ENCODE assay signal across 24 cellular contexts in genomic region chr11:69994810-69995209, GRCh38.
DNase-seq lines count a peak whose midpoint lies in the region; ATAC-seq and TF ChIP-seq lines count a peak whose summit lies in the region.
"Had no signal": no experiment of that assay in that cellular context is flagged by ENCODE, and none has a peak within 500 bp of the region (broad histone marks: within the 10 kb centered on the region; RNA-seq: fewer than 3 reads in every experiment).

No MANE protein-coding gene starts in this region.

- no peaks in the 10 kb centered on the region for H3K27me3 ChIP-seq in PC-9 (ENCODE audit: insufficient read depth, low read depth)
- H3K27me3 ChIP-seq: BLaER1 had no signal

- H3K9me3 ChIP-seq in PC-9 (ENCODE audit: insufficient read depth, low read depth) = peaks cover 7% of the 10 kb centered on the region; the same call in 1 of the 2 replicates

- H3K36me3 Mint-ChIP-seq in T-helper 1 cell treated with Interleukin-12 subunit alpha and Interleukin-12 subunit beta and Interleukin-4 antibody, amounts not matched to agents 30 μg/mL and 1 μg/mL, for 36 hours (ENCODE audit: low read depth) = peaks cover 2% of the 10 kb centered on the region
- no peaks in the 10 kb centered on the region for H3K36me3 Mint-ChIP-seq in activated T-helper 17 cell treated with anti-CD3 and anti-CD28 coated beads, Interleukin-2, amount 50 U/mL, for 72 hours (ENCODE audit: low read depth)
- H3K36me3 Mint-ChIP-seq: CD14-positive monocyte; CD4-positive, CD25-positive, alpha-beta regulatory T cell; CD8-positive, alpha-beta memory T cell had no signal

- POLR2A ChIA-PET in PC-9 (lab: Charles Lee; ENCODE audit: unreplicated experiment) = no interaction called here

- peaks cover 4% of the 10 kb centered on the region for H3K4me1 Mint-ChIP-seq in T-helper 1 cell treated with Interleukin-12 subunit alpha and Interleukin-12 subunit beta and Interleukin-4 antibody, amounts not matched to agents 30 μg/mL and 1 μg/mL, for 36 hours (ENCODE audit: low read depth)
- no peaks in the 10 kb centered on the region for H3K4me1 Mint-ChIP-seq in activated T-helper 17 cell treated with anti-CD3 and anti-CD28 coated beads, Interleukin-2, amount 50 U/mL, for 72 hours
- H3K4me1 Mint-ChIP-seq: B cell; CD14-positive monocyte; CD4-positive, alpha-beta memory T cell; CD4-positive, CD25-positive, alpha-beta regulatory T cell; CD8-positive, alpha-beta memory T cell had no signal

- H3K27ac Mint-ChIP-seq in T-helper 1 cell treated with Interleukin-12 subunit alpha and Interleukin-12 subunit beta and Interleukin-4 antibody, amounts not matched to agents 30 μg/mL and 1 μg/mL, for 36 hours = peak overlapping the region; percentile 29
- no peak overlapping the region for H3K27ac Mint-ChIP-seq in activated T-helper 17 cell treated with anti-CD3 and anti-CD28 coated beads, Interleukin-2, amount 50 U/mL, for 72 hours
- H3K27ac Mint-ChIP-seq: B cell; CD4-positive, alpha-beta memory T cell; CD4-positive, CD25-positive, alpha-beta regulatory T cell; CD8-positive, alpha-beta memory T cell had no signal

- intact Hi-C loops in PC-9 (cut with micrococcal nuclease; ENCODE audit: unreplicated experiment) = no loop called here

- no peaks in the 10 kb centered on the region for H3K9me2 ChIP-seq in PC-9 (ENCODE audit: insufficient read depth)

- H3K79me2 ChIP-seq in PC-9 (ENCODE audit: low read depth) = no peaks in the 10 kb centered on the region

- H3K36me3 ChIP-seq in PC-9 (ENCODE audit: low read depth) = no peaks in the 10 kb centered on the region
- H3K36me3 ChIP-seq: BLaER1 had no signal

- peaks cover 26% of the 10 kb centered on the region for H3K27me3 Mint-ChIP-seq in T-helper 1 cell treated with Interleukin-12 subunit alpha and Interleukin-12 subunit beta and Interleukin-4 antibody, amounts not matched to agents 30 μg/mL and 1 μg/mL, for 36 hours (ENCODE audit: low read depth)
- H3K27me3 Mint-ChIP-seq in activated T-helper 17 cell treated with anti-CD3 and anti-CD28 coated beads, Interleukin-2, amount 50 U/mL, for 72 hours = peaks cover 42% of the 10 kb centered on the region

- peak overlapping the region; percentile 87 for H3K27ac ChIP-seq in PC-9
- H3K27ac ChIP-seq: 22Rv1, A549, BLaER1 had no signal

- no peak overlapping the region for H3K4me3 Mint-ChIP-seq in T-helper 1 cell treated with Interleukin-12 subunit alpha and Interleukin-12 subunit beta and Interleukin-4 antibody, amounts not matched to agents 30 μg/mL and 1 μg/mL, for 36 hours
- no peak overlapping the region for H3K4me3 Mint-ChIP-seq in activated T-helper 17 cell treated with anti-CD3 and anti-CD28 coated beads, Interleukin-2, amount 50 U/mL, for 72 hours
- H3K4me3 Mint-ChIP-seq: B cell; CD14-positive monocyte; CD4-positive, alpha-beta memory T cell; CD4-positive, CD25-positive, alpha-beta regulatory T cell; CD8-positive, alpha-beta memory T cell had no signal

- peaks cover 76% of the 10 kb centered on the region for H3K4me1 ChIP-seq in PC-9 (replicated peaks; ENCODE audit: insufficient read depth)
- H3K4me1 ChIP-seq: A549 had no signal

- H3K4me3 ChIP-seq in PC-9 = no peak overlapping the region
- H3K4me3 ChIP-seq: A549, BLaER1, GM12878 had no signal

- BruUV-seq in PC-9 (replicated peaks; lab: Mats Ljungman, UMichigan) = no TSS peak

- no peak for DNase-seq in T-helper 1 cell
- DNase-seq in PC-9 = no peak
- DNase-seq: AML-193; C1 segment of cervical spinal cord; CD4-positive, alpha-beta memory T cell; CD4-positive, CD25-positive, alpha-beta regulatory T cell; CD8-positive, alpha-beta memory T cell; COR-L47; DMS 273 treated with DMSO at 0.1 percent for 48 hours; DMS153; DMS53; DMS79; DND-41; EL; GDM1 had no signal

- TF ChIP-seq CTCF in PC-9 (conservative IDR thresholded peaks at IDR 0.05) = no peak

- CTCF ChIA-PET in PC-9 (lab: Charles Lee) = interaction anchor here (0.6 kb wide), 1 partner anchor 138 kb away, joined by 3 read pairs; no protein-coding TSS in a partner anchor

- H3F3A ChIP-seq in PC-9 (ENCODE audit: insufficient read depth, low read depth) = peaks cover 58% of the 10 kb centered on the region

- H2AFZ ChIP-seq in PC-9 = no peak overlapping the region

- H3K9me3 Mint-ChIP-seq in T-helper 1 cell treated with Interleukin-12 subunit alpha and Interleukin-12 subunit beta and Interleukin-4 antibody, amounts not matched to agents 30 μg/mL and 1 μg/mL, for 36 hours = peaks cover 11% of the 10 kb centered on the region
- H3K9me3 Mint-ChIP-seq in activated T-helper 17 cell treated with anti-CD3 and anti-CD28 coated beads, Interleukin-2, amount 50 U/mL, for 72 hours = peaks cover 5% of the 10 kb centered on the region

- no peak for ATAC-seq in HG02610 (IDR thresholded peaks at IDR 0.05; ENCODE audit: unreplicated experiment)
- ATAC-seq in activated T-helper 17 cell treated with anti-CD3 and anti-CD28 coated beads, Interleukin-2, amount 50 U/mL, for 72 hours (replicated peaks) = no peak
- ATAC-seq: A549, GM12878 had no signal

- peak overlapping the region; percentile 22; the same call in 1 of the 2 replicates for H3K4me2 ChIP-seq in PC-9
- H3K4me2 ChIP-seq: A549 had no signal

- H4K20me1 ChIP-seq in PC-9 (ENCODE audit: insufficient read depth) = no peaks in the 10 kb centered on the region
- H4K20me1 ChIP-seq: BLaER1 had no signal
